In the genomic region with DNA sequence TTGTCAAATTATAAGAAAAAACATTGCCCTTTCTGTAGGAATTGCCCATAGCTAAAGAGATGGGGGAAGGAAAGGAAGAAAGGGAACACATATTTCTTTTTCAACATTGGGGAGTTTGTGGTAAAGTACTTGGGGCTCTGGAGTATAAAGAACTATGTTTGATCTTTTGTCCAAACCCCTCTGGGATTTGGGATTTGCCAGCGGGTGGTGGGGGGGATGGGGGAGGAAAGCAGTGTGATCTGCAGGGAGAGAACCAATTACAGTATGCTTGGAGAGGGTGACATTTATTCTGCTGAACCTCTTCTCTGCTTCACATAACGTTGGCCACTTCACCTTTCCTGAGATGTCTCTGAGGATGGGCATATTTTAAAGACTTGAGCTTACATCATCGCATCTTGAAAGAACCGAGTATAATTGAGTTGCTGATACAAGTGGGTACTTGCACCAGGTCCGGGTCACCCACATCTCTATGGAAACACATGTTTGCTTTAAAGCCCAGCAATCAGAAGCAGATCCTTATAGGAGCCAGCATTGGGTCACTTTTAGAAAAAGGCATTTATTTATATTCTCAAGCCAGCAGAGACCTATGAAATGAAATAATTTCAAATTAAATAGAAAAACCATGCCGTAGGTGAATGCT, we compare ENCODE assay signal across 13 cellular contexts.
DNase-seq lines count a peak whose midpoint lies in the region; ATAC-seq and TF ChIP-seq lines count a peak whose summit lies in the region.
"Had no signal": no experiment of that assay in that cellular context is flagged by ENCODE, and none has a peak within 500 bp of the region (broad histone marks: within the 10 kb centered on the region; RNA-seq: fewer than 3 reads in every experiment).

No MANE protein-coding gene starts in this region.

- H3K4me3 ChIP-seq in endocrine pancreas (ENCODE audit: control insufficient read depth, insufficient read depth, low read length) (peak overlapping the region; percentile 34), aorta (ENCODE audit: low read length in 2 of 2) (no peak overlapping the region)

- no peaks in the 10 kb centered on the region for H3K27me3 ChIP-seq in endocrine pancreas (ENCODE audit: control insufficient read depth, insufficient read depth, low read length)
- H3K27me3 ChIP-seq in aorta (ENCODE audit: control insufficient read depth in 1 of 2, insufficient read depth in 2 of 2, low read length in 1 of 2): no peaks in the 10 kb centered on the region

- peaks cover 52% of the 10 kb centered on the region for H3K4me1 Mint-ChIP-seq in neural crest cell

- H3K27ac Mint-ChIP-seq in neural crest cell (ENCODE audit: unreplicated experiment): no peak overlapping the region

- H3K27me3 Mint-ChIP-seq in neural crest cell (ENCODE audit: low read depth): peaks cover 37% of the 10 kb centered on the region

- no peak overlapping the region for H3K27ac ChIP-seq in aorta (ENCODE audit: low read depth in 1 of 2, low read length in 2 of 2)
- H3K27ac ChIP-seq: KMS-11 had no signal

- H3K36me3 Mint-ChIP-seq in neural crest cell (ENCODE audit: low read depth): no peaks in the 10 kb centered on the region

- 55 to 58% methylated on average over 6 of the region's 6 CpGs for WGBS in aorta, 2 donors

- H3K4me3 Mint-ChIP-seq in neural crest cell: peak overlapping the region; percentile 39

- no peaks in the 10 kb centered on the region for H3K9me3 Mint-ChIP-seq in neural crest cell

- peak; percentile 16 for DNase-seq in ELF-1 (ENCODE audit: low read depth, low spot score)
- peak; percentile 85 for DNase-seq in NCI-H2227 (lab: John Stamatoyannopoulos, UW; ENCODE audit: unreplicated experiment)
- DNase-seq in neural crest cell (ENCODE audit: low read depth, low spot score): no peak
- no peak for DNase-seq in putamen (ENCODE audit: low spot score)
- no peak for DNase-seq in aorta
- no peak for DNase-seq in NCI-H1694 (lab: John Stamatoyannopoulos, UW)
- DNase-seq: activated CD4-positive, alpha-beta T cell treated with anti-CD3 and anti-CD28 coated beads for 4 hours; central memory CD4-positive, alpha-beta T cell; DMS153; stimulated activated CD8-positive, alpha-beta memory T cell treated with anti-CD3 and anti-CD28 coated beads, Interleukin-4, amount 100 ng/mL, for 48 hours had no signal

- H3K9ac ChIP-seq in endocrine pancreas (ENCODE audit: control insufficient read depth, insufficient read depth, low read length): no peak overlapping the region
- H3K9ac ChIP-seq: KMS-11 had no signal

- TF ChIP-seq CTCF in neural crest cell (conservative IDR thresholded peaks at IDR 0.05): no peak

- H3K9me3 ChIP-seq in endocrine pancreas (ENCODE audit: control insufficient read depth, low read length) (no peaks in the 10 kb centered on the region), aorta (ENCODE audit: control insufficient read depth, low read length) (no peaks in the 10 kb centered on the region)

- intact Hi-C loops in aorta (cut with DNase I): loop anchor here in 1 of 2 donors (2.0 kb wide), 2 partner anchors 25 to 73 kb away; a partner anchor contains a TSS

- no peaks in the 10 kb centered on the region for H3K36me3 ChIP-seq in endocrine pancreas (ENCODE audit: control insufficient read depth, insufficient read depth, low read length)
- no peaks in the 10 kb centered on the region for H3K36me3 ChIP-seq in aorta (ENCODE audit: control insufficient read depth in 1 of 2, insufficient read depth in 2 of 2, low read length in 1 of 2)

- H3K4me1 ChIP-seq in endocrine pancreas (ENCODE audit: control insufficient read depth, insufficient read depth, low read length) (peaks cover 12% of the 10 kb centered on the region), aorta (ENCODE audit: control insufficient read depth in 1 of 2, insufficient read depth in 2 of 2, low read length in 2 of 2) (peaks cover 3 to 20% of the 10 kb centered on the region in 2 donors)

- no peak for ATAC-seq in GM18858 (IDR thresholded peaks at IDR 0.05; ENCODE audit: unreplicated experiment)
- no peak for ATAC-seq in aorta (ENCODE audit: low FRiP score)

Comparison
In these comparisons a context has a peak if more than half of its experiments do, and no peak if none do; other contexts are left out.
1. DNase-seq: peak in ELF-1 (single experiment) and NCI-H2227 (single experiment); none in neural crest cell (single experiment), putamen (single experiment), aorta (0 of 2) and NCI-H1694 (single experiment).